In genomic region chr5:127660048-127660733, GRCh38 we compare ENCODE assay signal across 1 cellular context.
TF ChIP-seq lines count a peak whose summit lies in the region.

No MANE protein-coding gene starts in this region.

TF ChIP-seq in GM23338, 12 proteins besides CTCF, POLR2A, EP300 and RAD21:
- no peak for TF ChIP-seq POLR2AphosphoS5 (IDR thresholded peaks at IDR 0.05; ENCODE audit: low read depth)
- TF ChIP-seq, protein P1, sequence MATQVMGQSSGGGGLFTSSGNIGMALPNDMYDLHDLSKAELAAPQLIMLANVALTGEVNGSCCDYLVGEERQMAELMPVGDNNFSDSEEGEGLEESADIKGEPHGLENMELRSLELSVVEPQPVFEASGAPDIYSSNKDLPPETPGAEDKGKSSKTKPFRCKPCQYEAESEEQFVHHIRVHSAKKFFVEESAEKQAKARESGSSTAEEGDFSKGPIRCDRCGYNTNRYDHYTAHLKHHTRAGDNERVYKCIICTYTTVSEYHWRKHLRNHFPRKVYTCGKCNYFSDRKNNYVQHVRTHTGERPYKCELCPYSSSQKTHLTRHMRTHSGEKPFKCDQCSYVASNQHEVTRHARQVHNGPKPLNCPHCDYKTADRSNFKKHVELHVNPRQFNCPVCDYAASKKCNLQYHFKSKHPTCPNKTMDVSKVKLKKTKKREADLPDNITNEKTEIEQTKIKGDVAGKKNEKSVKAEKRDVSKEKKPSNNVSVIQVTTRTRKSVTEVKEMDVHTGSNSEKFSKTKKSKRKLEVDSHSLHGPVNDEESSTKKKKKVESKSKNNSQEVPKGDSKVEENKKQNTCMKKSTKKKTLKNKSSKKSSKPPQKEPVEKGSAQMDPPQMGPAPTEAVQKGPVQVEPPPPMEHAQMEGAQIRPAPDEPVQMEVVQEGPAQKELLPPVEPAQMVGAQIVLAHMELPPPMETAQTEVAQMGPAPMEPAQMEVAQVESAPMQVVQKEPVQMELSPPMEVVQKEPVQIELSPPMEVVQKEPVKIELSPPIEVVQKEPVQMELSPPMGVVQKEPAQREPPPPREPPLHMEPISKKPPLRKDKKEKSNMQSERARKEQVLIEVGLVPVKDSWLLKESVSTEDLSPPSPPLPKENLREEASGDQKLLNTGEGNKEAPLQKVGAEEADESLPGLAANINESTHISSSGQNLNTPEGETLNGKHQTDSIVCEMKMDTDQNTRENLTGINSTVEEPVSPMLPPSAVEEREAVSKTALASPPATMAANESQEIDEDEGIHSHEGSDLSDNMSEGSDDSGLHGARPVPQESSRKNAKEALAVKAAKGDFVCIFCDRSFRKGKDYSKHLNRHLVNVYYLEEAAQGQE (IDR thresholded peaks at IDR 0.05; ENCODE audit: unreplicated experiment): no peak
- no peak for TF ChIP-seq STAT1 (IDR thresholded peaks at IDR 0.05; ENCODE audit: unreplicated experiment)
- no peak for TF ChIP-seq ZNF331 (CRISPR knock-in tag; IDR thresholded peaks at IDR 0.05; ENCODE audit: low read depth)
- TF ChIP-seq CREB1 (CRISPR knock-in tag; IDR thresholded peaks at IDR 0.05; ENCODE audit: low read depth): no peak
- TF ChIP-seq NANOG (IDR thresholded peaks at IDR 0.05; ENCODE audit: borderline replicate concordance): no peak
- TF ChIP-seq EZH2 (IDR thresholded peaks at IDR 0.05; ENCODE audit: low read depth, unreplicated experiment): no peak
- no peak for TF ChIP-seq ZNF114 (CRISPR knock-in tag; IDR thresholded peaks at IDR 0.05)
- TF ChIP-seq, protein P2, sequence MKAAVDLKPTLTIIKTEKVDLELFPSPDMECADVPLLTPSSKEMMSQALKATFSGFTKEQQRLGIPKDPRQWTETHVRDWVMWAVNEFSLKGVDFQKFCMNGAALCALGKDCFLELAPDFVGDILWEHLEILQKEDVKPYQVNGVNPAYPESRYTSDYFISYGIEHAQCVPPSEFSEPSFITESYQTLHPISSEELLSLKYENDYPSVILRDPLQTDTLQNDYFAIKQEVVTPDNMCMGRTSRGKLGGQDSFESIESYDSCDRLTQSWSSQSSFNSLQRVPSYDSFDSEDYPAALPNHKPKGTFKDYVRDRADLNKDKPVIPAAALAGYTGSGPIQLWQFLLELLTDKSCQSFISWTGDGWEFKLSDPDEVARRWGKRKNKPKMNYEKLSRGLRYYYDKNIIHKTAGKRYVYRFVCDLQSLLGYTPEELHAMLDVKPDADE (IDR thresholded peaks at IDR 0.05): no peak
- TF ChIP-seq JUNB (IDR thresholded peaks at IDR 0.05; ENCODE audit: unreplicated experiment): no peak
- TF ChIP-seq EZH2phosphoT487 (IDR thresholded peaks at IDR 0.05; ENCODE audit: unreplicated experiment): no peak
- no peak for TF ChIP-seq ZNF462 (CRISPR knock-in tag; IDR thresholded peaks at IDR 0.05)
